Comparison of ENCODE assay signal across 8 cellular contexts in the genomic region with DNA sequence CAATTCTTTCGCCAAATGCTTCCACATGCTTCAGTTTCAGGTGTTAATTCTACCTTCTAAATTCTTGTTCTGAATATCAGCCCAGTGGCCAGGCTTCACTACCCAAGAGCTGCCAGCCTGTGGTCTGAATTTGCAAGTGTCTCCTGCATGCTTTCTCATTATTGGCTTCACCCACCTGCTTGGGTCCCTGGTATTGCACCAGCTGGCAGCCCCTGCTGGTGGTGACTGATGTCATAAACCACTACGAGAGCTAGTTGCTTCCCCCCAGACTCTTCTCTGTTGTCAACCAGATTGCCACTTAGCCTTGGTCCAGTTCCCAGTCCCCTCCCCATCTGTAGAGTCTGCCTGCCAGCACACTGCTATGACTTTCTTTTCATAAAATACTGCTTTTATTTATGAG.
DNase-seq lines count a peak whose midpoint lies in the region; ATAC-seq lines count a peak whose summit lies in the region.

No MANE protein-coding gene starts in this region.

- ATAC-seq in GM19455 (IDR thresholded peaks at IDR 0.05; ENCODE audit: unreplicated experiment) (peak; percentile 71), HG03103 (IDR thresholded peaks at IDR 0.05; ENCODE audit: low read depth, unreplicated experiment) (peak; percentile 68)

- DNase-seq in DMS 273 (lab: John Stamatoyannopoulos, UW; ENCODE audit: unreplicated experiment), result peak; percentile 95
- peak; percentile 52 for DNase-seq in NCI-H82 (lab: John Stamatoyannopoulos, UW)
- no peak for DNase-seq in D341Med (ENCODE audit: low spot score)
- no peak for DNase-seq in HuH-7.5 (ENCODE audit: low spot score)
- no peak for DNase-seq in stimulated activated CD4-positive, alpha-beta T cell treated with anti-CD3 and anti-CD28 coated beads, Interleukin-1b, Interleukin-23, amount 100 ng/mL, for 48 hours
- no peak for DNase-seq in SIG-M5 treated with dmso at 0.1 percent for 504 hours (lab: John Stamatoyannopoulos, UW; ENCODE audit: unreplicated experiment)

Comparison
In these comparisons a context has a peak if more than half of its experiments do, and no peak if none do; other contexts are left out.
1. DNase-seq: peak in DMS 273 (single experiment) and NCI-H82 (single experiment); none in D341Med (single experiment), HuH-7.5 (single experiment), stimulated activated CD4-positive, alpha-beta T cell treated with anti-CD3 and anti-CD28 coated beads, Interleukin-1b, Interleukin-23, amount 100 ng/mL, for 48 hours (single experiment) and SIG-M5 treated with dmso at 0.1 percent for 504 hours (single experiment).